Comparison of ENCODE assay signal across 16 cellular contexts in genomic region chr2:167420261-167420660, GRCh38.
DNase-seq lines count a peak whose midpoint lies in the region; ATAC-seq and TF ChIP-seq lines count a peak whose summit lies in the region.
"Had no signal": no experiment of that assay in that cellular context is flagged by ENCODE, and none has a peak within 500 bp of the region (broad histone marks: within the 10 kb centered on the region; RNA-seq: fewer than 3 reads in every experiment).

No MANE protein-coding gene starts in this region.

- no peak for TF ChIP-seq POLR2A in uterus (IDR thresholded peaks at IDR 0.05)

- H3K36me3 Mint-ChIP-seq in nephron (ENCODE audit: low read depth), result peaks cover 5% of the 10 kb centered on the region
- H3K36me3 Mint-ChIP-seq: CD8-positive, alpha-beta memory T cell had no signal

- no peaks in the 10 kb centered on the region for H3K27me3 Mint-ChIP-seq in nephron (ENCODE audit: low read depth)

- intact Hi-C loops in uterus (cut with DNase I; ENCODE audit: low total_unique reads), result no loop called here

- no peaks in the 10 kb centered on the region for H3K4me1 ChIP-seq in uterus
- H3K4me1 ChIP-seq: BLaER1, Caco-2 had no signal

- no peak overlapping the region for H3K27ac ChIP-seq in uterus
- H3K27ac ChIP-seq: 22Rv1, BLaER1, GM23248 had no signal

- peak; percentile 26 for DNase-seq in A172 (ENCODE audit: low spot score)
- DNase-seq in astrocyte of the spinal cord (ENCODE audit: low read depth, low spot score), result peak; percentile 55
- DNase-seq in left kidney (ENCODE audit: low read depth, low spot score), result peak; percentile 43
- DNase-seq in uterus, result no peak
- no peak for DNase-seq in left lobe of liver (ENCODE audit: low spot score)
- DNase-seq in NCI-H187 treated with DMSO at 0.1 percent for 48 hours (lab: John Stamatoyannopoulos, UW), result no peak
- DNase-seq: AML-193; Caco-2; CD8-positive, alpha-beta memory T cell; DND-41; GDM1; GM23248 had no signal

- in situ Hi-C loops in astrocyte of the spinal cord (cut with HindIII; ENCODE audit: low sequenced_read_pairs), result no loop called here

- ATAC-seq in left lobe of liver, result no peak
- ATAC-seq in HG03139 (IDR thresholded peaks at IDR 0.05; ENCODE audit: unreplicated experiment), result no peak

- peak overlapping the region; percentile 47 to 66 (median 52) for H3K27ac Mint-ChIP-seq in nephron
- H3K27ac Mint-ChIP-seq: CD8-positive, alpha-beta memory T cell had no signal

- TF ChIP-seq CTCF in astrocyte of the spinal cord (IDR thresholded peaks at IDR 0.05; ENCODE audit: low read depth, low read length) (no peak), nephron (IDR thresholded peaks at IDR 0.05; ENCODE audit: unreplicated experiment in 3 of 3) (no peak), uterus (IDR thresholded peaks at IDR 0.05) (no peak)

- peaks cover 6% of the 10 kb centered on the region for H3K9me3 Mint-ChIP-seq in nephron

- no peaks in the 10 kb centered on the region for H3K27me3 ChIP-seq in uterus
- H3K27me3 ChIP-seq: BLaER1 had no signal

- no peaks in the 10 kb centered on the region for H3K9me3 ChIP-seq in uterus
- H3K9me3 ChIP-seq: BLaER1, Caco-2 had no signal

- peak overlapping the region in 1 of 3 experiments; percentile 3 for H3K4me3 Mint-ChIP-seq in nephron
- H3K4me3 Mint-ChIP-seq: CD8-positive, alpha-beta memory T cell had no signal

- H3K36me3 ChIP-seq in uterus, result no peaks in the 10 kb centered on the region
- H3K36me3 ChIP-seq: BLaER1 had no signal

- H3K4me1 Mint-ChIP-seq in nephron, result peaks cover 64% of the 10 kb centered on the region
- H3K4me1 Mint-ChIP-seq: CD8-positive, alpha-beta memory T cell had no signal

- H3K4me3 ChIP-seq in astrocyte of the spinal cord (ENCODE audit: low read depth, low read length) (no peak overlapping the region), uterus (no peak overlapping the region)
- H3K4me3 ChIP-seq: BLaER1, GM23248 had no signal

Comparison
In these comparisons a context has a peak if more than half of its experiments do, and no peak if none do; other contexts are left out.
1. DNase-seq: peak in A172 (single experiment), astrocyte of the spinal cord (single experiment) and left kidney (single experiment); none in uterus (0 of 2), left lobe of liver (single experiment) and NCI-H187 treated with DMSO at 0.1 percent for 48 hours (single experiment).